ENCODE assay signal across 8 cellular contexts in the genomic region with DNA sequence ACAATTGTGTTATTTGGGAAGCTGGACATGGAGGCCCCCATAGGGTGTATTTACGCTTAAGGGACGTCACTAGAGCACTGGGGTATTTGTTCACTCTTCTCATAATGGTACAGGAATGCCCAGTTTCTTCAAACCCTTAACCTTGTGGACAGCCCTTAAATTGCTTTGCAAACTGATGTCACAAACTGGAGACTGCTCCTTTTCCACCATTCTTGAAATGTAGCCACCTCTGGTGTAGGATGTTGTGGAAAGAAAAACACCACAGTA. TPM values are rescaled to one million over a fixed set of nuclear protein-coding genes. Genes with fewer than 3 reads are reported as not detected.
DNase-seq lines count a peak whose midpoint lies in the region; ATAC-seq and TF ChIP-seq lines count a peak whose summit lies in the region.

No MANE protein-coding gene starts in this region.

- H3K4me3 ChIP-seq in BJ (ENCODE audit: low read depth, low read length), result peak overlapping the region; percentile 77
- peak overlapping the region; percentile 91 for H3K4me3 ChIP-seq in HUES64 (ENCODE audit: low read length)
- peak overlapping the region; percentile 88 for H3K4me3 ChIP-seq in astrocyte of the cerebellum (ENCODE audit: low read depth, low read length)
- H3K4me3 ChIP-seq in thyroid gland (replicated peaks in 1 of 3), result peak overlapping the region; percentile 14 to 91 (median 58)

- H3K27me3 ChIP-seq in BJ (ENCODE audit: control insufficient read depth, insufficient read depth, low read length), result no peaks in the 10 kb centered on the region
- H3K27me3 ChIP-seq in HUES64 (ENCODE audit: insufficient read depth, low read length), result no peaks in the 10 kb centered on the region
- no peaks in the 10 kb centered on the region for H3K27me3 ChIP-seq in thyroid gland

- peaks cover 3% of the 10 kb centered on the region; the same call in 1 of the 2 replicates for H3K36me3 ChIP-seq in BJ (ENCODE audit: control insufficient read depth, insufficient read depth, low read length)
- H3K36me3 ChIP-seq in HUES64 (ENCODE audit: insufficient read depth, low read length), result peaks cover 58% of the 10 kb centered on the region
- peaks cover 0 to 4% of the 10 kb centered on the region in 2 donors for H3K36me3 ChIP-seq in thyroid gland

- DNase-seq in BJ (ENCODE audit: low read depth) (peak; percentile 15), astrocyte of the cerebellum (ENCODE audit: low read depth) (peak; percentile 60), left kidney (ENCODE audit: low read depth, low spot score) (peak; percentile 62), thyroid gland (no peak), T-helper 9 cell (no peak)

- TF ChIP-seq CTCF in BJ (IDR thresholded peaks at IDR 0.05; ENCODE audit: insufficient read depth, low read depth, low read length), result no peak
- TF ChIP-seq CTCF in astrocyte of the cerebellum (IDR thresholded peaks at IDR 0.05; ENCODE audit: low read depth, low read length, missing control alignments), result no peak
- no peak for TF ChIP-seq CTCF in thyroid gland (IDR thresholded peaks at IDR 0.05)

- WGBS in HUES64, result 3% methylated on average over 2 of the region's 2 CpGs
- WGBS in thyroid gland, 2 donors, result 0% methylated on average over 2 of the region's 2 CpGs

- peak overlapping the region; percentile 93 for H3K9ac ChIP-seq in HUES64 (ENCODE audit: low read depth, low read length)

- intact Hi-C loops in thyroid gland (cut with DNase I), result loop anchor here (5.0 kb wide), 1 partner anchor 39 kb away; no protein-coding TSS in a partner anchor

- POLR2A ChIA-PET in BJ (lab: Charles Lee), result interaction anchor here (0.6 kb wide), 1 partner anchor 104 kb away, joined by 7 read pairs; no protein-coding TSS in a partner anchor

- H3K9me3 ChIP-seq in HUES64 (ENCODE audit: insufficient read depth, low read depth, low read length), result no peaks in the 10 kb centered on the region
- no peaks in the 10 kb centered on the region for H3K9me3 ChIP-seq in thyroid gland

- peak overlapping the region; percentile 89 for H3K27ac ChIP-seq in HUES64 (ENCODE audit: low read depth, low read length)
- peak overlapping the region; percentile 90 to 100 (median 97) for H3K27ac ChIP-seq in thyroid gland

- CTCF ChIA-PET in BJ (lab: Yijun Ruan, JAX), result interaction anchor here (0.5 to 1.8 kb wide), 4 partner anchors 13 to 103 kb away, joined by 3 to 5 read pairs (median 3); a partner anchor contains a TSS

- ATAC-seq in HG03521 (IDR thresholded peaks at IDR 0.05; ENCODE audit: unreplicated experiment) (no peak), HG03159 (IDR thresholded peaks at IDR 0.05; ENCODE audit: unreplicated experiment) (no peak)

- peaks cover 29% of the 10 kb centered on the region for H3K4me1 ChIP-seq in HUES64 (ENCODE audit: insufficient read depth, low read length)
- peaks cover 35 to 36% of the 10 kb centered on the region in 2 donors for H3K4me1 ChIP-seq in thyroid gland

- no peak for TF ChIP-seq POLR2A in thyroid gland (IDR thresholded peaks at IDR 0.05)

- in situ Hi-C loops in astrocyte of the cerebellum (cut with HindIII; ENCODE audit: low sequenced_read_pairs), result no loop called here

RNA-seq across cellular contexts. Expression of a gene that starts 1.0 kb away (rescaled TPM):
- 111 and 134 TPM in 2 replicates for polyA plus RNA-seq in BJ (2011; rRNA removed)
- polyA minus RNA-seq in BJ (2011; rRNA and poly(A)+ RNA removed), result 86.7 and 88.4 TPM in 2 replicates
- 166 TPM for polyA plus RNA-seq in HUES64 (2013, experiment 1 of 2)
- polyA plus RNA-seq in HUES64 (2013, experiment 2 of 2), result 150 TPM
- total RNA-seq in thyroid gland, result 100 to 1,000 TPM in 2 of 4 donors, 10 to 100 TPM in 2; 57.8 to 102 (median 88.8) TPM

RNA-seq across cellular contexts. Expression of a gene that starts 15.6 kb away (rescaled TPM):
- not detected in 2 replicates for polyA plus RNA-seq in BJ (2011; rRNA removed)
- not detected in 2 replicates for polyA minus RNA-seq in BJ (2011; rRNA and poly(A)+ RNA removed)
- polyA plus RNA-seq in HUES64 (2013, experiment 1 of 2), result not detected
- not detected for polyA plus RNA-seq in HUES64 (2013, experiment 2 of 2)
- not detected for total RNA-seq in thyroid gland

RNA-seq across cellular contexts. Expression of a gene that starts 29.8 kb away (rescaled TPM):
- polyA plus RNA-seq in BJ (2011; rRNA removed), result 275 and 376 TPM in 2 replicates
- 57.2 and 68.9 TPM in 2 replicates for polyA minus RNA-seq in BJ (2011; rRNA and poly(A)+ RNA removed)
- polyA plus RNA-seq in HUES64 (2013, experiment 1 of 2), result 424 TPM
- polyA plus RNA-seq in HUES64 (2013, experiment 2 of 2), result 440 TPM
- total RNA-seq in thyroid gland, result 100 to 1,000 TPM; 227 to 352 (median 298) TPM

RNA-seq across cellular contexts. Expression of a gene that starts 50.7 kb away (rescaled TPM):
- 268 and 270 TPM in 2 replicates for polyA plus RNA-seq in BJ (2011; rRNA removed)
- polyA minus RNA-seq in BJ (2011; rRNA and poly(A)+ RNA removed), result 62.6 and 137 TPM in 2 replicates
- 56.3 TPM for polyA plus RNA-seq in HUES64 (2013, experiment 1 of 2)
- polyA plus RNA-seq in HUES64 (2013, experiment 2 of 2), result 64.3 TPM
- total RNA-seq in thyroid gland, result 100 to 1,000 TPM in 2 of 4 donors, 10 to 100 TPM in 2; 52.0 to 104 (median 94.5) TPM

Comparison
In these comparisons a context has a peak if more than half of its experiments do, and no peak if none do; other contexts are left out.
1. DNase-seq: peak in BJ (single experiment), astrocyte of the cerebellum (single experiment) and left kidney (single experiment); none in thyroid gland (0 of 2) and T-helper 9 cell (single experiment).
2. Peak in every context shown above with its lines, with median percentiles within 50 percentile points of each other: H3K4me3 ChIP-seq.